12 cellular contexts compared by ENCODE assay signal in genomic region chr2:73103018-73103542, GRCh38. TPM values are rescaled to one million over a fixed set of nuclear protein-coding genes. Genes with fewer than 3 reads are reported as not detected.
DNase-seq lines count a peak whose midpoint lies in the region; ATAC-seq lines count a peak whose summit lies in the region.
"Had no signal": no experiment of that assay in that cellular context is flagged by ENCODE, and none has a peak within 500 bp of the region (broad histone marks: within the 10 kb centered on the region; RNA-seq: fewer than 3 reads in every experiment).

No MANE protein-coding gene starts in this region.

- peaks cover 2% of the 10 kb centered on the region for H3K36me3 Mint-ChIP-seq in activated CD4-positive, alpha-beta memory T cell treated with anti-CD3 and anti-CD28 coated beads, Interleukin-2, amount 10 ng/mL, durations not matched to agents 7 days and 5 days (ENCODE audit: low read depth)
- no peaks in the 10 kb centered on the region for H3K36me3 Mint-ChIP-seq in activated CD4-positive, alpha-beta memory T cell treated with anti-CD3 and anti-CD28 coated beads for 36 hours
- H3K36me3 Mint-ChIP-seq in activated T-helper 2 cell treated with anti-CD3 and anti-CD28 coated beads, Interferon-gamma antibody, Interleukin-2, Interleukin-4, amounts not matched to agents 10 μg/mL and 5 μg/mL and 100 μg/mL, durations not matched to agents 14 hours and 24 hours and 36 hours (ENCODE audit: low read depth) = no peaks in the 10 kb centered on the region
- H3K36me3 Mint-ChIP-seq: activated naive CD4-positive, alpha-beta T cell treated with anti-CD3 and anti-CD28 coated beads, Interleukin-2, amount 50 U/mL, for 24 hours had no signal

- POLR2A ChIA-PET in activated CD4-positive, alpha-beta memory T cell treated with anti-CD3 and anti-CD28 coated beads, Interleukin-2, amount 10 ng/mL, durations not matched to agents 7 days and 5 days (lab: Charles Lee) = interaction anchor here (1.3 kb wide), 1 partner anchor 8 kb away, joined by 3 read pairs; no protein-coding TSS in a partner anchor
- POLR2A ChIA-PET in activated CD4-positive, alpha-beta memory T cell treated with anti-CD3 and anti-CD28 coated beads for 36 hours (lab: Charles Lee) = no interaction called here

- CTCF ChIA-PET in activated CD4-positive, alpha-beta memory T cell treated with anti-CD3 and anti-CD28 coated beads, Interleukin-2, amount 10 ng/mL, durations not matched to agents 7 days and 5 days (lab: Charles Lee) = no interaction called here
- CTCF ChIA-PET in activated CD4-positive, alpha-beta memory T cell treated with anti-CD3 and anti-CD28 coated beads for 36 hours (lab: Charles Lee) = no interaction called here

- ATAC-seq in GM18868 (IDR thresholded peaks at IDR 0.05; ENCODE audit: unreplicated experiment) (no peak), GM18870 (IDR thresholded peaks at IDR 0.05; ENCODE audit: unreplicated experiment) (no peak)
- ATAC-seq: GM12878 had no signal

- H3K4me3 Mint-ChIP-seq in activated CD4-positive, alpha-beta memory T cell treated with anti-CD3 and anti-CD28 coated beads, Interleukin-2, amount 10 ng/mL, durations not matched to agents 7 days and 5 days = no peak overlapping the region
- no peak overlapping the region for H3K4me3 Mint-ChIP-seq in activated CD4-positive, alpha-beta memory T cell treated with anti-CD3 and anti-CD28 coated beads for 36 hours
- H3K4me3 Mint-ChIP-seq in activated T-helper 2 cell treated with anti-CD3 and anti-CD28 coated beads, Interferon-gamma antibody, Interleukin-2, Interleukin-4, amounts not matched to agents 10 μg/mL and 5 μg/mL and 100 μg/mL, durations not matched to agents 14 hours and 24 hours and 36 hours (ENCODE audit: low read depth) = no peak overlapping the region
- H3K4me3 Mint-ChIP-seq: activated naive CD4-positive, alpha-beta T cell treated with anti-CD3 and anti-CD28 coated beads, Interleukin-2, amount 50 U/mL, for 24 hours had no signal

- peak overlapping the region; percentile 51 for H3K27ac Mint-ChIP-seq in activated CD4-positive, alpha-beta memory T cell treated with anti-CD3 and anti-CD28 coated beads, Interleukin-2, amount 10 ng/mL, durations not matched to agents 7 days and 5 days
- H3K27ac Mint-ChIP-seq in activated CD4-positive, alpha-beta memory T cell treated with anti-CD3 and anti-CD28 coated beads for 36 hours = no peak overlapping the region
- peak overlapping the region; percentile 12 for H3K27ac Mint-ChIP-seq in activated T-helper 2 cell treated with anti-CD3 and anti-CD28 coated beads, Interferon-gamma antibody, Interleukin-2, Interleukin-4, amounts not matched to agents 10 μg/mL and 5 μg/mL and 100 μg/mL, durations not matched to agents 14 hours and 24 hours and 36 hours
- H3K27ac Mint-ChIP-seq: activated naive CD4-positive, alpha-beta T cell treated with anti-CD3 and anti-CD28 coated beads, Interleukin-2, amount 50 U/mL, for 24 hours had no signal

- peaks cover 64% of the 10 kb centered on the region for H3K4me1 Mint-ChIP-seq in activated CD4-positive, alpha-beta memory T cell treated with anti-CD3 and anti-CD28 coated beads, Interleukin-2, amount 10 ng/mL, durations not matched to agents 7 days and 5 days
- H3K4me1 Mint-ChIP-seq in activated CD4-positive, alpha-beta memory T cell treated with anti-CD3 and anti-CD28 coated beads for 36 hours (ENCODE audit: low read depth) = peaks cover 17% of the 10 kb centered on the region
- H3K4me1 Mint-ChIP-seq in activated T-helper 2 cell treated with anti-CD3 and anti-CD28 coated beads, Interferon-gamma antibody, Interleukin-2, Interleukin-4, amounts not matched to agents 10 μg/mL and 5 μg/mL and 100 μg/mL, durations not matched to agents 14 hours and 24 hours and 36 hours (ENCODE audit: low read depth) = peaks cover 21% of the 10 kb centered on the region

- H3K9me3 Mint-ChIP-seq in activated CD4-positive, alpha-beta memory T cell treated with anti-CD3 and anti-CD28 coated beads, Interleukin-2, amount 10 ng/mL, durations not matched to agents 7 days and 5 days = no peaks in the 10 kb centered on the region
- no peaks in the 10 kb centered on the region for H3K9me3 Mint-ChIP-seq in activated CD4-positive, alpha-beta memory T cell treated with anti-CD3 and anti-CD28 coated beads for 36 hours
- no peaks in the 10 kb centered on the region for H3K9me3 Mint-ChIP-seq in activated T-helper 2 cell treated with anti-CD3 and anti-CD28 coated beads, Interferon-gamma antibody, Interleukin-2, Interleukin-4, amounts not matched to agents 10 μg/mL and 5 μg/mL and 100 μg/mL, durations not matched to agents 14 hours and 24 hours and 36 hours
- H3K9me3 Mint-ChIP-seq: activated naive CD4-positive, alpha-beta T cell treated with anti-CD3 and anti-CD28 coated beads, Interleukin-2, amount 50 U/mL, for 24 hours had no signal

- intact Hi-C loops in activated CD4-positive, alpha-beta memory T cell treated with anti-CD3 and anti-CD28 coated beads for 36 hours (cut with micrococcal nuclease) = no loop called here
- intact Hi-C loops in activated T-helper 2 cell treated with anti-CD3 and anti-CD28 coated beads, Interferon-gamma antibody, Interleukin-2, Interleukin-4, amounts not matched to agents 10 μg/mL and 5 μg/mL and 100 μg/mL, durations not matched to agents 14 hours and 24 hours and 36 hours (cut with micrococcal nuclease) = no loop called here
- intact Hi-C loops in posterior vena cava (cut with DNase I) = no loop called here

- no peaks in the 10 kb centered on the region for H3K27me3 Mint-ChIP-seq in activated CD4-positive, alpha-beta memory T cell treated with anti-CD3 and anti-CD28 coated beads, Interleukin-2, amount 10 ng/mL, durations not matched to agents 7 days and 5 days
- H3K27me3 Mint-ChIP-seq in activated CD4-positive, alpha-beta memory T cell treated with anti-CD3 and anti-CD28 coated beads for 36 hours = no peaks in the 10 kb centered on the region
- H3K27me3 Mint-ChIP-seq in activated T-helper 2 cell treated with anti-CD3 and anti-CD28 coated beads, Interferon-gamma antibody, Interleukin-2, Interleukin-4, amounts not matched to agents 10 μg/mL and 5 μg/mL and 100 μg/mL, durations not matched to agents 14 hours and 24 hours and 36 hours (ENCODE audit: low read depth) = no peaks in the 10 kb centered on the region
- H3K27me3 Mint-ChIP-seq: activated naive CD4-positive, alpha-beta T cell treated with anti-CD3 and anti-CD28 coated beads, Interleukin-2, amount 50 U/mL, for 24 hours had no signal

- DNase-seq in activated CD4-positive, alpha-beta memory T cell treated with anti-CD3 and anti-CD28 coated beads, Interleukin-2, amount 10 ng/mL, durations not matched to agents 7 days and 5 days = no peak
- DNase-seq in activated CD4-positive, alpha-beta memory T cell treated with anti-CD3 and anti-CD28 coated beads for 36 hours = no peak
- DNase-seq in NCI-H1092 treated with DMSO at 0.1 percent for 48 hours (lab: John Stamatoyannopoulos, UW) (peak; percentile 77), posterior vena cava (ENCODE audit: low spot score) (peak; percentile 74), activated gamma-delta T cell (lab: John Stamatoyannopoulos, UW) (no peak)
- DNase-seq in activated T-helper 2 cell treated with anti-CD3 and anti-CD28 coated beads, Interferon-gamma antibody, Interleukin-2, Interleukin-4, amounts not matched to agents 10 μg/mL and 5 μg/mL and 100 μg/mL, durations not matched to agents 14 hours and 24 hours and 36 hours (ENCODE audit: low spot score) = no peak
- DNase-seq: NCI-H526 treated with DMSO at 0.1 percent for 48 hours; stimulated activated CD4-positive, alpha-beta T cell treated with anti-CD3 and anti-CD28 coated beads, Interleukin-12 subunit alpha, Interleukin-12 subunit beta, amount 100 ng/mL, for 4 hours had no signal

RNA-seq across cellular contexts. Expression of gene RAB11FIP5, which starts 9.7 kb away (rescaled TPM):
- 10 to 100 TPM; 22.6 to 24.0 TPM for total RNA-seq in activated CD4-positive, alpha-beta memory T cell treated with anti-CD3 and anti-CD28 coated beads, Interleukin-2, amount 10 ng/mL, durations not matched to agents 7 days and 5 days
- total RNA-seq in activated CD4-positive, alpha-beta memory T cell treated with anti-CD3 and anti-CD28 coated beads for 36 hours = 10 to 100 TPM; 11.1 to 11.2 TPM
- 10.7 and 11.7 TPM in 2 replicates for total RNA-seq in activated T-helper 2 cell treated with anti-CD3 and anti-CD28 coated beads, Interferon-gamma antibody, Interleukin-2, Interleukin-4, amounts not matched to agents 10 μg/mL and 5 μg/mL and 100 μg/mL, durations not matched to agents 14 hours and 24 hours and 36 hours
- 10 to 100 TPM; 29.3 to 39.2 TPM for total RNA-seq in posterior vena cava

RNA-seq across cellular contexts. Expression of gene SFXN5, which starts 31.6 kb away (rescaled TPM):
- 1 to 10 TPM; 4.3 to 6.1 TPM for total RNA-seq in activated CD4-positive, alpha-beta memory T cell treated with anti-CD3 and anti-CD28 coated beads, Interleukin-2, amount 10 ng/mL, durations not matched to agents 7 days and 5 days
- 1 to 10 TPM; 4.5 to 7.6 TPM for total RNA-seq in activated CD4-positive, alpha-beta memory T cell treated with anti-CD3 and anti-CD28 coated beads for 36 hours
- total RNA-seq in activated T-helper 2 cell treated with anti-CD3 and anti-CD28 coated beads, Interferon-gamma antibody, Interleukin-2, Interleukin-4, amounts not matched to agents 10 μg/mL and 5 μg/mL and 100 μg/mL, durations not matched to agents 14 hours and 24 hours and 36 hours = 18.4 and 18.5 TPM in 2 replicates
- 10 to 100 TPM; 10.3 to 10.9 TPM for total RNA-seq in posterior vena cava

Comparison
In these comparisons a context has a peak if more than half of its experiments do, and no peak if none do; other contexts are left out.
1. DNase-seq: peak in NCI-H1092 treated with DMSO at 0.1 percent for 48 hours (single experiment) and posterior vena cava (single experiment); none in activated CD4-positive, alpha-beta memory T cell treated with anti-CD3 and anti-CD28 coated beads, Interleukin-2, amount 10 ng/mL, durations not matched to agents 7 days and 5 days (single experiment), activated CD4-positive, alpha-beta memory T cell treated with anti-CD3 and anti-CD28 coated beads for 36 hours (single experiment), activated T-helper 2 cell treated with anti-CD3 and anti-CD28 coated beads, Interferon-gamma antibody, Interleukin-2, Interleukin-4, amounts not matched to agents 10 μg/mL and 5 μg/mL and 100 μg/mL, durations not matched to agents 14 hours and 24 hours and 36 hours (single experiment) and activated gamma-delta T cell (single experiment).